In the genomic region with DNA sequence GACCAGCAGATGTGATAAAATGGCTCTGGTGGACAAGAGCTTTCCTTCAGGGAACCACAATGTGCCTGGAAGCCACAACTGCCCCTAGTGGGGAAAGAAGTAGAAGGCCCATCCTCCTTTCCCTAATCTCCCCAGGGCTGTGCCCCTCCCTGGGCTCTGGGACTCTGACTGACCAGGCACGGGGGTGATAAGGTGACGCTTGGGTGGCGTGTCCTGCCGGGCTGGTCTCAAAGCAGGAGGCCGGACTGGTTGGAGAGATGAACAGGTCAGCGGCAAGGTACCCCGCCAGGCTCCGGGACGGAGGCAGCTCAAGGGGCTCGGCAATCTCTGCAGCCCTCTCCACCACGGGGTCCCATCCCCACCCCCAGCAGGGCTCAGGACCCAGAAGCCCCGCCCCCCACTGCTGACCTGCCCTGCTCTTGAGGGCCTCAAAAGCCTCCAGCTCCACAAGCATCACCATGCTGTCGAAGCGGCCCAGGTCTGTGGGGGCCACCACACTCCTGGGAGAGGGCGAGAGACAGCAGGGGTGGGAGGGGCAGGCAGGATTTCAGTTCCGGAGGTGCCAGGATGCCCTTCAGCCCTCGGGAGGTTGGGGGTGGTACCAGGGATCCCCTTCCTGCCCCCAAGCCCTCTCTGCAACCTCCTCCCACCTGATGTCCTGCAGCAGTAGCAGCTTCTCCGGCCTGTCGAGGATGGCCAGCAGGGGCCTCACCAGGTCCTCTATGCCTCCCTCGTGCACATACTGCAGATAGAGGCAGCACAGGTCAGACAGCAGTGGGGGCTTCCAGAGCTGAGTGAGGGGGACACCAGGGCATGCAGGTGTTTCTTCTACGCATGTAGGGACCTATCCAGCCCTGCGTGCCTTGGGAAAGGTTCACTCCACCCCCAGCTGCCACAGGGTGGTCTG, we compare ENCODE assay signal across 4 cellular contexts. TPM values are rescaled to one million over a fixed set of nuclear protein-coding genes. Genes with fewer than 3 reads are reported as not detected.
DNase-seq lines count a peak whose midpoint lies in the region; TF ChIP-seq lines count a peak whose summit lies in the region.

No MANE protein-coding gene starts in this region.

- peaks cover 0 to 8% (median 0%) of the 10 kb centered on the region in 3 donors for H3K36me3 ChIP-seq in tibial nerve

- DNase-seq in SKM-1 (lab: John Stamatoyannopoulos, UW; ENCODE audit: unreplicated experiment) (peak; percentile 8), SKM-1 treated with dmso at 0.1 percent for 144 hours (lab: John Stamatoyannopoulos, UW; ENCODE audit: unreplicated experiment) (no peak), tibial nerve (ENCODE audit: low spot score in 2 of 2) (no peak), NCI-H2196 treated with DMSO at 0.1 percent for 48 hours (lab: John Stamatoyannopoulos, UW; ENCODE audit: unreplicated experiment) (no peak)

- peaks cover 0 to 59% (median 29%) of the 10 kb centered on the region in 4 donors for H3K4me1 ChIP-seq in tibial nerve

- H3K4me3 ChIP-seq in tibial nerve, result no peak overlapping the region

- TF ChIP-seq CTCF in tibial nerve (IDR thresholded peaks at IDR 0.05), result peak in 1 of 5 experiments; percentile 21

- no peak for TF ChIP-seq EP300 in tibial nerve (IDR thresholded peaks at IDR 0.05)

- peak overlapping the region in 3 of 4 donors; percentile 0 to 84 (median 77) for H3K27ac ChIP-seq in tibial nerve

- TF ChIP-seq POLR2A in tibial nerve (IDR thresholded peaks at IDR 0.05), result no peak

- WGBS in tibial nerve, 2 donors, result 54 to 86% methylated on average over 11 to 15 of the region's 22 CpGs

- H3K9me3 ChIP-seq in tibial nerve, result no peaks in the 10 kb centered on the region

- no peaks in the 10 kb centered on the region for H3K27me3 ChIP-seq in tibial nerve

RNA-seq across cellular contexts. Expression of gene LZTS2, which starts 12.2 kb away (rescaled TPM):
- 100 to 1,000 TPM in 2 of 4 donors, 10 to 100 TPM in 2; 81.4 to 134 (median 98.7) TPM for total RNA-seq in tibial nerve

RNA-seq across cellular contexts. Expression of gene PDZD7, which starts 19.2 kb away (rescaled TPM):
- total RNA-seq in tibial nerve, result 1 to 10 TPM in 3 of 4 donors, under 1 TPM in 1; 0.84 to 2.4 (median 1.9) TPM

RNA-seq across cellular contexts. Expression of gene SFXN3, which starts 19.3 kb away (rescaled TPM):
- 100 to 1,000 TPM in 2 of 4 donors, 10 to 100 TPM in 2; 77.4 to 181 (median 106) TPM for total RNA-seq in tibial nerve

RNA-seq across cellular contexts. Expression of gene TWNK, which starts 24.4 kb away (rescaled TPM):
- 10 to 100 TPM in 1 of 4 donors, 1 to 10 TPM in 3; 5.0 to 11.4 (median 6.6) TPM for total RNA-seq in tibial nerve

RNA-seq across cellular contexts. Expression of gene MRPL43, which starts 24.5 kb away (rescaled TPM):
- 100 to 1,000 TPM in 2 of 4 donors, 10 to 100 TPM in 2; 64.1 to 146 (median 99.5) TPM for total RNA-seq in tibial nerve
